Comparison of ENCODE assay signal across 1 cellular context in the genomic region with DNA sequence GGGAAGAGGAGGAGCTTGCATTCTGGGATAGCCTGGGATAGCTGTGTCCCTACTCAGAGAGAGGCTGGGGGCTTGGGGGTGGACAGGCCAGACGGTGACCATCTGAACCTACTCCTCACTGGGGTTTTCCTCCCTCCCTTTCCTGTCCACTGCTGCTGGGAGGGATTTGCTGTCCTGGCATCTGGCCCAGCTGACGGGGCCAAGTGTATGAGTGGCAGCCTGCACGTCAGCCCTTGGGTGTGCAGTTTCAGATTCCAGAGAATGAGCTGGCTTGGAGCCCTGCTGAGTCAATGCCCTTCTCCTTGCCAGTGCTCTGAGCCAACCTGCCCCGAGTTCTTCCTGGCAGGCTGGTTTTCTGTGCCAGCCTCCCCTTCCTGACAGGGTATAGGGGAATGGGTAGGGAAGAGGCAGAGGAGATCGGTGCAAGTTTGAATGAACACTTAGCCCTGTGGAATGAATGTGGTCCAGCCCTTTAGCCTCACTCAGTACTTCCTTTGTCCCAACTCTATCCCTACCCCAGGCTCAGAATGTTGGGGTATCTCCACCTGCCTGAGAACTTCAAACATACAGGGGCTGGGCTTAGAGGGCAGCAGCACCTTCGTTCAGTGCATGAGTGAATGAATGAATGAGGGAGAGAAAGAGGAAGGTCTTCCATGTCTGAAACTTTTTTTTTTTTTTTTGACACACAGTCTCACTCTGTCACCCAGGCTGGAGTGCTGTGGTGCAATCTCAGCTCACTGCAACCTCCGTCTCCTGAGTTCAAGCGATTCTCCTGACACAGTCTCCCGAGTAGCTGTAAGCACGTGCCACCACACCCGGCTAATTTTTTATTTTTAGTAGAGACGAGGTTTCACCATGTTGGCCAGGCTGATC.
TF ChIP-seq lines count a peak whose summit lies in the region.

No MANE protein-coding gene starts in this region.

TF ChIP-seq in HepG2, 621 proteins besides CTCF, POLR2A, EP300 and RAD21 (continues in another document):
- no peak for TF ChIP-seq ZNF513 (CRISPR knock-in tag; conservative IDR thresholded peaks at IDR 0.05)
- no peak for TF ChIP-seq EHMT2 (IDR thresholded peaks at IDR 0.05; ENCODE audit: borderline replicate concordance, low read depth, low read length)
- TF ChIP-seq ZNF432 (CRISPR knock-in tag; IDR thresholded peaks at IDR 0.05; ENCODE audit: borderline replicate concordance): no peak
- no peak for TF ChIP-seq ZNF619 (CRISPR knock-in tag; IDR thresholded peaks at IDR 0.05)
- no peak for TF ChIP-seq ZNF776 (CRISPR knock-in tag; IDR thresholded peaks at IDR 0.05)
- TF ChIP-seq, protein P1, sequence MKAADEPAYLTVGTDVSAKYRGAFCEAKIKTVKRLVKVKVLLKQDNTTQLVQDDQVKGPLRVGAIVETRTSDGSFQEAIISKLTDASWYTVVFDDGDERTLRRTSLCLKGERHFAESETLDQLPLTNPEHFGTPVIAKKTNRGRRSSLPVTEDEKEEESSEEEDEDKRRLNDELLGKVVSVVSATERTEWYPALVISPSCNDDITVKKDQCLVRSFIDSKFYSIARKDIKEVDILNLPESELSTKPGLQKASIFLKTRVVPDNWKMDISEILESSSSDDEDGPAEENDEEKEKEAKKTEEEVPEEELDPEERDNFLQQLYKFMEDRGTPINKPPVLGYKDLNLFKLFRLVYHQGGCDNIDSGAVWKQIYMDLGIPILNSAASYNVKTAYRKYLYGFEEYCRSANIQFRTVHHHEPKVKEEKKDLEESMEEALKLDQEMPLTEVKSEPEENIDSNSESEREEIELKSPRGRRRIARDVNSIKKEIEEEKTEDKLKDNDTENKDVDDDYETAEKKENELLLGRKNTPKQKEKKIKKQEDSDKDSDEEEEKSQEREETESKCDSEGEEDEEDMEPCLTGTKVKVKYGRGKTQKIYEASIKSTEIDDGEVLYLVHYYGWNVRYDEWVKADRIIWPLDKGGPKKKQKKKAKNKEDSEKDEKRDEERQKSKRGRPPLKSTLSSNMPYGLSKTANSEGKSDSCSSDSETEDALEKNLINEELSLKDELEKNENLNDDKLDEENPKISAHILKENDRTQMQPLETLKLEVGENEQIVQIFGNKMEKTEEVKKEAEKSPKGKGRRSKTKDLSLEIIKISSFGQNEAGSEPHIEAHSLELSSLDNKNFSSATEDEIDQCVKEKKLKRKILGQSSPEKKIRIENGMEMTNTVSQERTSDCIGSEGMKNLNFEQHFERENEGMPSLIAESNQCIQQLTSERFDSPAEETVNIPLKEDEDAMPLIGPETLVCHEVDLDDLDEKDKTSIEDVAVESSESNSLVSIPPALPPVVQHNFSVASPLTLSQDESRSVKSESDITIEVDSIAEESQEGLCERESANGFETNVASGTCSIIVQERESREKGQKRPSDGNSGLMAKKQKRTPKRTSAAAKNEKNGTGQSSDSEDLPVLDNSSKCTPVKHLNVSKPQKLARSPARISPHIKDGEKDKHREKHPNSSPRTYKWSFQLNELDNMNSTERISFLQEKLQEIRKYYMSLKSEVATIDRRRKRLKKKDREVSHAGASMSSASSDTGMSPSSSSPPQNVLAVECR (CRISPR knock-in tag; IDR thresholded peaks at IDR 0.05; ENCODE audit: borderline replicate concordance): peak; percentile 46; the same call in 1 of the 2 replicates
- TF ChIP-seq USF2 (IDR thresholded peaks at IDR 0.05; ENCODE audit: low read depth, low read length): no peak
- TF ChIP-seq USF2 (CRISPR knock-in tag; IDR thresholded peaks at IDR 0.05; ENCODE audit: borderline replicate concordance): no peak
- peak; percentile 64 for TF ChIP-seq ZFX (CRISPR knock-in tag; IDR thresholded peaks at IDR 0.05; ENCODE audit: low read depth)
- TF ChIP-seq RFX1 (IDR thresholded peaks at IDR 0.05): no peak
- no peak for TF ChIP-seq ZNF780A (CRISPR knock-in tag; IDR thresholded peaks at IDR 0.05)
- TF ChIP-seq GATAD2A (CRISPR knock-in tag; IDR thresholded peaks at IDR 0.05): peak; percentile 56; the same call in 1 of the 2 replicates
- TF ChIP-seq MTA3 (CRISPR knock-in tag; IDR thresholded peaks at IDR 0.05): no peak
- TF ChIP-seq, protein P2, sequence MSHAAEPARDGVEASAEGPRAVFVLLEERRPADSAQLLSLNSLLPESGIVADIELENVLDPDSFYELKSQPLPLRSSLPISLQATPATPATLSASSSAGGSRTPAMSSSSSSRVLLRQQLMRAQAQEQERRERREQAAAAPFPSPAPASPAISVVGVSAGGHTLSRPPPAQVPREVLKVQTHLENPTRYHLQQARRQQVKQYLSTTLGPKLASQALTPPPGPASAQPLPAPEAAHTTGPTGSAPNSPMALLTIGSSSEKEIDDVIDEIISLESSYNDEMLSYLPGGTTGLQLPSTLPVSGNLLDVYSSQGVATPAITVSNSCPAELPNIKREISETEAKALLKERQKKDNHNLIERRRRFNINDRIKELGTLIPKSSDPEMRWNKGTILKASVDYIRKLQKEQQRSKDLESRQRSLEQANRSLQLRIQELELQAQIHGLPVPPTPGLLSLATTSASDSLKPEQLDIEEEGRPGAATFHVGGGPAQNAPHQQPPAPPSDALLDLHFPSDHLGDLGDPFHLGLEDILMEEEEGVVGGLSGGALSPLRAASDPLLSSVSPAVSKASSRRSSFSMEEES (CRISPR knock-in tag; IDR thresholded peaks at IDR 0.05): no peak
- TF ChIP-seq ZNF839 (CRISPR knock-in tag; IDR thresholded peaks at IDR 0.05; ENCODE audit: borderline replicate concordance): 0 out of 2 replicates have a peak, but pooled peaks have one; percentile 29
- no peak for TF ChIP-seq SAFB2 (CRISPR knock-in tag; IDR thresholded peaks at IDR 0.05; ENCODE audit: borderline replicate concordance, low read depth)
- no peak for TF ChIP-seq EZH2 (conservative IDR thresholded peaks at IDR 0.05; ENCODE audit: low read depth, low read length)
- TF ChIP-seq ZSCAN22 (CRISPR knock-in tag; IDR thresholded peaks at IDR 0.05): no peak
- 0 out of 2 replicates have a peak, but pooled peaks have one; percentile 27 for TF ChIP-seq KAT8 (CRISPR knock-in tag; IDR thresholded peaks at IDR 0.05)
- TF ChIP-seq ZMYM4 (CRISPR knock-in tag; IDR thresholded peaks at IDR 0.05): 0 out of 2 replicates have a peak, but pooled peaks have one; percentile 21
- TF ChIP-seq, protein P3, sequence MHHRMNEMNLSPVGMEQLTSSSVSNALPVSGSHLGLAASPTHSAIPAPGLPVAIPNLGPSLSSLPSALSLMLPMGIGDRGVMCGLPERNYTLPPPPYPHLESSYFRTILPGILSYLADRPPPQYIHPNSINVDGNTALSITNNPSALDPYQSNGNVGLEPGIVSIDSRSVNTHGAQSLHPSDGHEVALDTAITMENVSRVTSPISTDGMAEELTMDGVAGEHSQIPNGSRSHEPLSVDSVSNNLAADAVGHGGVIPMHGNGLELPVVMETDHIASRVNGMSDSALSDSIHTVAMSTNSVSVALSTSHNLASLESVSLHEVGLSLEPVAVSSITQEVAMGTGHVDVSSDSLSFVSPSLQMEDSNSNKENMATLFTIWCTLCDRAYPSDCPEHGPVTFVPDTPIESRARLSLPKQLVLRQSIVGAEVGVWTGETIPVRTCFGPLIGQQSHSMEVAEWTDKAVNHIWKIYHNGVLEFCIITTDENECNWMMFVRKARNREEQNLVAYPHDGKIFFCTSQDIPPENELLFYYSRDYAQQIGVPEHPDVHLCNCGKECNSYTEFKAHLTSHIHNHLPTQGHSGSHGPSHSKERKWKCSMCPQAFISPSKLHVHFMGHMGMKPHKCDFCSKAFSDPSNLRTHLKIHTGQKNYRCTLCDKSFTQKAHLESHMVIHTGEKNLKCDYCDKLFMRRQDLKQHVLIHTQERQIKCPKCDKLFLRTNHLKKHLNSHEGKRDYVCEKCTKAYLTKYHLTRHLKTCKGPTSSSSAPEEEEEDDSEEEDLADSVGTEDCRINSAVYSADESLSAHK (CRISPR knock-in tag; IDR thresholded peaks at IDR 0.05; ENCODE audit: borderline replicate concordance): no peak
- TF ChIP-seq ZNF136 (CRISPR knock-in tag; IDR thresholded peaks at IDR 0.05; ENCODE audit: low read depth): 0 out of 2 replicates have a peak, but pooled peaks have one; percentile 68
- TF ChIP-seq HIVEP1 (CRISPR knock-in tag; IDR thresholded peaks at IDR 0.05): no peak
- TF ChIP-seq ZFP90 (CRISPR knock-in tag; IDR thresholded peaks at IDR 0.05; ENCODE audit: borderline replicate concordance): peak; percentile 34; the same call in 1 of the 2 replicates
- no peak for TF ChIP-seq ZNF205 (CRISPR knock-in tag; IDR thresholded peaks at IDR 0.05)
- TF ChIP-seq, protein P4, sequence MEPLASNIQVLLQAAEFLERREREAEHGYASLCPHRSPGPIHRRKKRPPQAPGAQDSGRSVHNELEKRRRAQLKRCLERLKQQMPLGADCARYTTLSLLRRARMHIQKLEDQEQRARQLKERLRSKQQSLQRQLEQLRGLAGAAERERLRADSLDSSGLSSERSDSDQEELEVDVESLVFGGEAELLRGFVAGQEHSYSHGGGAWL (CRISPR knock-in tag; IDR thresholded peaks at IDR 0.05): no peak
- TF ChIP-seq TCF7 (IDR thresholded peaks at IDR 0.05; ENCODE audit: low read depth): no peak
- no peak for TF ChIP-seq ZNF713 (CRISPR knock-in tag; IDR thresholded peaks at IDR 0.05)
- TF ChIP-seq ZBTB38 (CRISPR knock-in tag; IDR thresholded peaks at IDR 0.05): peak; percentile 75
- no peak for TF ChIP-seq ZSCAN31 (CRISPR knock-in tag; IDR thresholded peaks at IDR 0.05; ENCODE audit: low read depth)
- no peak for TF ChIP-seq ZNF33A (CRISPR knock-in tag; IDR thresholded peaks at IDR 0.05; ENCODE audit: borderline replicate concordance)
- TF ChIP-seq ZNF333 (CRISPR knock-in tag; IDR thresholded peaks at IDR 0.05; ENCODE audit: borderline replicate concordance): no peak
- no peak for TF ChIP-seq NR2C2 (CRISPR knock-in tag; IDR thresholded peaks at IDR 0.05; ENCODE audit: borderline replicate concordance)
- TF ChIP-seq THAP9 (CRISPR knock-in tag; IDR thresholded peaks at IDR 0.05; ENCODE audit: borderline replicate concordance): no peak
- no peak for TF ChIP-seq ATM (IDR thresholded peaks at IDR 0.05; ENCODE audit: borderline replicate concordance)
- no peak for TF ChIP-seq NAIF1 (CRISPR knock-in tag; IDR thresholded peaks at IDR 0.05; ENCODE audit: borderline replicate concordance)
- TF ChIP-seq HIC2 (CRISPR knock-in tag; IDR thresholded peaks at IDR 0.05; ENCODE audit: low read depth): peak; percentile 96
- TF ChIP-seq ERF (CRISPR knock-in tag; IDR thresholded peaks at IDR 0.05): 0 out of 2 replicates have a peak, but pooled peaks have one; percentile 26
- no peak for TF ChIP-seq KAT7 (CRISPR knock-in tag; IDR thresholded peaks at IDR 0.05; ENCODE audit: borderline replicate concordance)
- TF ChIP-seq GZF1 (CRISPR knock-in tag; IDR thresholded peaks at IDR 0.05): no peak
